8 cellular contexts compared by ENCODE assay signal in genomic region chr5:74639538-74640449, GRCh38. TPM values are rescaled to one million over a fixed set of nuclear protein-coding genes. Genes with fewer than 3 reads are reported as not detected.
A peak's percentile ranks its signal among the peaks of the same experiment; 100 is the strongest.
DNase-seq lines count a peak whose midpoint lies in the region; ATAC-seq and TF ChIP-seq lines count a peak whose summit lies in the region.

No MANE protein-coding gene starts in this region.

- no peaks in the 10 kb centered on the region for H3K4me1 ChIP-seq in rectal smooth muscle tissue (ENCODE audit: control insufficient read depth, insufficient read depth, low read length)

- H3K27me3 ChIP-seq in rectal smooth muscle tissue (ENCODE audit: control insufficient read depth, insufficient read depth, low read length), result no peaks in the 10 kb centered on the region

- peaks cover 4% of the 10 kb centered on the region for H3K36me3 ChIP-seq in rectal smooth muscle tissue (ENCODE audit: control insufficient read depth, insufficient read depth, low read length)

- H3K36me3 Mint-ChIP-seq in activated naive CD8-positive, alpha-beta T cell, result no peaks in the 10 kb centered on the region

- H3K9me3 Mint-ChIP-seq in activated naive CD8-positive, alpha-beta T cell (ENCODE audit: low read depth), result no peaks in the 10 kb centered on the region

- H3K27me3 Mint-ChIP-seq in activated naive CD8-positive, alpha-beta T cell, result peaks cover 23% of the 10 kb centered on the region

- DNase-seq in AG04449 (ENCODE audit: low read depth, low spot score) (no peak), RKO (ENCODE audit: low spot score) (peak; percentile 68), left cardiac atrium (peak; percentile 51), 8988T (no peak)

- H3K4me3 Mint-ChIP-seq in activated naive CD8-positive, alpha-beta T cell, result peak overlapping the region; percentile 87

- H3K4me1 Mint-ChIP-seq in activated naive CD8-positive, alpha-beta T cell (ENCODE audit: low read depth), result peaks cover 27% of the 10 kb centered on the region

- intact Hi-C loops in left cardiac atrium (cut with DNase I), result loop anchor here (5.0 to 10.0 kb wide), 5 partner anchors 62 to 1045 kb away; no protein-coding TSS in a partner anchor

- TF ChIP-seq CTCF in AG04449 (IDR thresholded peaks at IDR 0.05; ENCODE audit: insufficient read depth, low read length, missing control alignments), result peak; percentile 43

- POLR2A ChIA-PET in AG04449 (lab: Yijun Ruan, JAX), result interaction anchor here (0.6 to 3.7 kb wide), 18 partner anchors 8 to 821 kb away, joined by 3 to 30 read pairs (median 4); no protein-coding TSS in a partner anchor

- H3K27ac ChIP-seq in rectal smooth muscle tissue (ENCODE audit: low read depth, low read length), result peak overlapping the region; percentile 62

- peak overlapping the region; percentile 69 for H3K9ac ChIP-seq in rectal smooth muscle tissue (ENCODE audit: low read length)

- peak overlapping the region; percentile 73 for H3K27ac Mint-ChIP-seq in activated naive CD8-positive, alpha-beta T cell

- ATAC-seq in GM18868 (IDR thresholded peaks at IDR 0.05; ENCODE audit: unreplicated experiment) (peak; percentile 4), HG03108 (IDR thresholded peaks at IDR 0.05; ENCODE audit: unreplicated experiment) (peak; percentile 9), left cardiac atrium (peak; percentile 48 to 49)

- H3K4me3 ChIP-seq in AG04449 (ENCODE audit: low read depth, low read length), result peak overlapping the region; percentile 96
- peak overlapping the region; percentile 91 for H3K4me3 ChIP-seq in rectal smooth muscle tissue (ENCODE audit: low read length)

- CTCF ChIA-PET in AG04449 (lab: Yijun Ruan, JAX), result interaction anchor here (1.0 to 10.2 kb wide), 23 partner anchors 9 to 736 kb away, joined by 3 to 143 read pairs (median 4); no protein-coding TSS in a partner anchor

RNA-seq across cellular contexts. Expression of gene ENC1, which starts 0.7 kb away (rescaled TPM):
- 10 to 100 TPM in 1 of 2 donors, 1 to 10 TPM in 1; 5.5 to 12.0 TPM for total RNA-seq in left cardiac atrium

RNA-seq across cellular contexts. Expression of gene HEXB, which starts 45.2 kb away (rescaled TPM):
- total RNA-seq in left cardiac atrium, result 10 to 100 TPM; 80.1 to 84.2 TPM

Comparison
In these comparisons a context has a peak if more than half of its experiments do, and no peak if none do; other contexts are left out.
1. DNase-seq: peak in RKO (single experiment) and left cardiac atrium (single experiment); none in AG04449 (single experiment) and 8988T (single experiment).
2. Peak in every context shown above with its lines, with median percentiles within 50 percentile points of each other: ATAC-seq.